22 cellular contexts compared by ENCODE assay signal in the genomic region with DNA sequence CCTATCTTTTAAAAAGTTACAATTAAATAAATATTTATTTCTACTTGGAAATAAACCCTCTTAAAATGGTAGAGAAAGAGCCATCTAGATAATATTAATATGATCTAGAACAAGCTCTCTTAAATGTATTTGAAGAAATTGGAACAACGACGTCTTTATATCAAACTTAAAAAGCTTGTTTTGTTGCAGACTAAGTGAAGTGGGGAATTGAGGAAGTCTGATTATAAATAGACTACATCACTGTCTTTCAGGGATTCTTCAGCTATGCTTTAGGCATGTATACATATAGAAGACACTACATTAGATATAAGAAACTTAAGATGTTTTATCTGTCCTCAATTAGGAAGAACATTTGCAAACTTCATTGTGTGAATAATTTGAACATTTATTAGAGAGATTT. TPM values are rescaled to one million over a fixed set of nuclear protein-coding genes. Genes with fewer than 3 reads are reported as not detected.
A peak's percentile ranks its signal among the peaks of the same experiment; 100 is the strongest.
DNase-seq lines count a peak whose midpoint lies in the region; ATAC-seq and TF ChIP-seq lines count a peak whose summit lies in the region.
"Had no signal": no experiment of that assay in that cellular context is flagged by ENCODE, and none has a peak within 500 bp of the region (broad histone marks: within the 10 kb centered on the region; RNA-seq: fewer than 3 reads in every experiment).

No MANE protein-coding gene starts in this region.

- H3K18ac ChIP-seq in neuronal stem cell (ENCODE audit: low read length): no peak overlapping the region

- no peak overlapping the region for H4K91ac ChIP-seq in neuronal stem cell (ENCODE audit: low read depth, low read length, poor library complexity)

- no peaks in the 10 kb centered on the region for H3K9me3 ChIP-seq in left ventricle myocardium inferior (replicated peaks)
- H3K9me3 ChIP-seq in heart right ventricle: no peaks in the 10 kb centered on the region
- no peaks in the 10 kb centered on the region for H3K9me3 ChIP-seq in gastroesophageal sphincter
- H3K9me3 ChIP-seq in neuronal stem cell (replicated peaks in 1 of 2; ENCODE audit: control insufficient read depth in 2 of 2, insufficient read depth in 1 of 2, low read depth in 1 of 2, low read length in 2 of 2): peaks cover 0 to 3% of the 10 kb centered on the region in 2 donors
- H3K9me3 ChIP-seq in Peyer's patch: no peaks in the 10 kb centered on the region
- H3K9me3 ChIP-seq: ovary, right atrium auricular region, tibial artery had no signal

- no peak overlapping the region for H2BK12ac ChIP-seq in neuronal stem cell (ENCODE audit: low read length)

- no peaks in the 10 kb centered on the region for H3K36me3 ChIP-seq in left ventricle myocardium inferior
- no peaks in the 10 kb centered on the region for H3K36me3 ChIP-seq in heart right ventricle
- H3K36me3 ChIP-seq in gastroesophageal sphincter: no peaks in the 10 kb centered on the region
- no peaks in the 10 kb centered on the region for H3K36me3 ChIP-seq in neuronal stem cell (replicated peaks in 1 of 2; ENCODE audit: control insufficient read depth in 2 of 2, insufficient read depth in 2 of 2, low read length in 2 of 2)
- no peaks in the 10 kb centered on the region for H3K36me3 ChIP-seq in Peyer's patch
- H3K36me3 ChIP-seq: ovary, right atrium auricular region, tibial artery, WERI-Rb-1 had no signal

- 40 to 46% methylated on average over 2 of the region's 2 CpGs for WGBS in heart right ventricle, 2 donors
- WGBS in gastroesophageal sphincter (ENCODE audit: low coverage in 1 of 2), 2 donors: 9 to 23% methylated on average over 2 of the region's 2 CpGs
- WGBS in neuronal stem cell (ENCODE audit: extremely low coverage in 2 of 2, insufficient read length in 2 of 2, insufficient replicate concordance in 1 of 2), 2 donors: no CpG with 5 or more reads among the region's 2 CpGs

- H2AK5ac ChIP-seq in neuronal stem cell (ENCODE audit: low read depth, low read length): no peak overlapping the region

- H4K8ac ChIP-seq in neuronal stem cell (ENCODE audit: low read depth, low read length): no peak overlapping the region

- no peak overlapping the region for H2AFZ ChIP-seq in neuronal stem cell (ENCODE audit: low read length)

- in situ Hi-C loops in SK-MEL-5 (cut with HindIII; ENCODE audit: low pct_unique_long_range_greater_than_20kb, low sequenced_read_pairs): no loop called here

- no peak overlapping the region for H3K23ac ChIP-seq in neuronal stem cell (ENCODE audit: low read depth, low read length, poor library complexity)

- ATAC-seq in heart right ventricle: no peak
- no peak for ATAC-seq in gastroesophageal sphincter

- no peak for TF ChIP-seq EP300 in gastroesophageal sphincter (IDR thresholded peaks at IDR 0.05)

- H3K9ac ChIP-seq in neuronal stem cell (ENCODE audit: low read depth, low read length, poor library complexity): no peak overlapping the region

- no peaks in the 10 kb centered on the region for H3K27me3 ChIP-seq in left ventricle myocardium inferior (ENCODE audit: low read depth)
- H3K27me3 ChIP-seq in heart right ventricle: no peaks in the 10 kb centered on the region
- H3K27me3 ChIP-seq in gastroesophageal sphincter: no peaks in the 10 kb centered on the region
- no peaks in the 10 kb centered on the region for H3K27me3 ChIP-seq in neuronal stem cell (ENCODE audit: control insufficient read depth in 3 of 3, insufficient read depth in 3 of 3, low read depth in 1 of 3, low read length in 3 of 3)
- no peaks in the 10 kb centered on the region for H3K27me3 ChIP-seq in Peyer's patch
- H3K27me3 ChIP-seq: ovary, right atrium auricular region, tibial artery had no signal

- no peak overlapping the region for H3K4ac ChIP-seq in neuronal stem cell (ENCODE audit: low read length)

- H3K79me1 ChIP-seq in neuronal stem cell (ENCODE audit: low read depth, low read length): no peaks in the 10 kb centered on the region

- no peak overlapping the region for H2BK120ac ChIP-seq in neuronal stem cell (ENCODE audit: low read depth, low read length)

- TF ChIP-seq POLR2A in gastroesophageal sphincter (IDR thresholded peaks at IDR 0.05) (no peak), Peyer's patch (IDR thresholded peaks at IDR 0.05) (no peak)

- H2BK15ac ChIP-seq in neuronal stem cell (ENCODE audit: low read length): no peak overlapping the region

- H3K27ac ChIP-seq in left ventricle myocardium inferior (replicated peaks) (no peak overlapping the region), heart right ventricle (no peak overlapping the region), gastroesophageal sphincter (peak overlapping the region in 3 of 4 donors; percentile 63 to 65 (median 65)), neuronal stem cell (replicated peaks; ENCODE audit: low read length) (no peak overlapping the region), Peyer's patch (no peak overlapping the region)
- H3K27ac ChIP-seq: ovary, right atrium auricular region, tibial artery, WERI-Rb-1 had no signal

- TF ChIP-seq CTCF in left ventricle myocardium inferior (IDR thresholded peaks at IDR 0.05; ENCODE audit: borderline replicate concordance) (no peak), heart right ventricle (IDR thresholded peaks at IDR 0.05) (no peak), gastroesophageal sphincter (IDR thresholded peaks at IDR 0.05) (no peak), Peyer's patch (IDR thresholded peaks at IDR 0.05) (no peak)

- DNase-seq in left ventricle myocardium inferior (no peak), heart right ventricle (no peak), SK-MEL-5 (ENCODE audit: low read depth, low spot score) (peak; percentile 77), neuronal stem cell (ENCODE audit: low spot score) (no peak), RKO (ENCODE audit: low spot score) (no peak), NCI-H1048 (lab: John Stamatoyannopoulos, UW) (no peak), Peyer's patch (no peak)
- DNase-seq: ACHN; activated CD4-positive, alpha-beta T cell treated with anti-CD3 and anti-CD28 coated beads, Interleukin-2, amount 10 ng/mL, durations not matched to agents 7 days and 5 days; aorta; C1 segment of cervical spinal cord; mammary epithelial cell; NCI-H2107; NCI-H524; ovary; SHP77 treated with DMSO at 0.1 percent for 48 hours; T-helper 2 cell; tibial artery; WERI-Rb-1 had no signal

- intact Hi-C loops in left ventricle myocardium inferior (cut with micrococcal nuclease) (no loop called here), heart right ventricle (cut with DNase I) (no loop called here)

- H3K4me1 ChIP-seq in left ventricle myocardium inferior (no peaks in the 10 kb centered on the region), heart right ventricle (no peaks in the 10 kb centered on the region), gastroesophageal sphincter (peaks cover 0 to 6% (median 2%) of the 10 kb centered on the region in 3 donors), neuronal stem cell (ENCODE audit: control insufficient read depth in 2 of 2, insufficient read depth in 1 of 2, low read depth in 1 of 2, low read length in 2 of 2) (peaks cover 2 to 3% of the 10 kb centered on the region in 2 donors), Peyer's patch (no peaks in the 10 kb centered on the region)
- H3K4me1 ChIP-seq: right atrium auricular region, tibial artery had no signal

- H3K14ac ChIP-seq in neuronal stem cell (ENCODE audit: low read length): no peak overlapping the region

- no peak overlapping the region for H3K4me2 ChIP-seq in neuronal stem cell (ENCODE audit: insufficient read depth, low read length, poor library complexity, severe bottlenecking)

- H3K4me3 ChIP-seq in left ventricle myocardium inferior (peak overlapping the region; percentile 51), heart right ventricle (peak overlapping the region in 1 of 10 donors; percentile 3), gastroesophageal sphincter (peak overlapping the region; percentile 46 to 90), neuronal stem cell (ENCODE audit: low read length in 2 of 2) (peak overlapping the region in 1 of 2 donors; percentile 65), Peyer's patch (peak overlapping the region in 1 of 4 donors; percentile 1)
- H3K4me3 ChIP-seq: ovary, tibial artery had no signal

- no peak overlapping the region for H2BK5ac ChIP-seq in neuronal stem cell (ENCODE audit: low read length)

RNA-seq across cellular contexts. Expression of a gene that starts 1.8 kb away (rescaled TPM):
- total RNA-seq in left ventricle myocardium inferior (2.3 TPM), heart right ventricle (1 to 10 TPM in 7 of 10 donors, under 1 TPM in 3; 0.62 to 8.4 (median 1.7) TPM), gastroesophageal sphincter (10 to 100 TPM; 31.8 to 96.2 (median 49.3) TPM), Peyer's patch (1 to 10 TPM in 3 of 4 donors, under 1 TPM in 1; 0.67 to 5.0 (median 3.4) TPM)
- 1 to 10 TPM; 1.8 to 2.0 TPM for polyA plus RNA-seq in heart right ventricle
- 68.8 and 78.1 TPM in 2 replicates for total RNA-seq in SK-MEL-5 (2014; rRNA removed; shearing (Covaris generic))
- polyA plus RNA-seq in SK-MEL-5 (2015; cell fraction: cytosol; rRNA removed): 41.9 and 55.4 TPM in 2 replicates
- polyA plus RNA-seq in SK-MEL-5 (2015; cell fraction: nucleus; rRNA removed): 20.9 and 27.5 TPM in 2 replicates
- polyA plus RNA-seq in neuronal stem cell (2013, experiment 1 of 2): 11.1 TPM
- 11.9 TPM for polyA plus RNA-seq in neuronal stem cell (2013, experiment 2 of 2)
- total RNA-seq: activated CD4-positive, alpha-beta T cell treated with anti-CD3 and anti-CD28 coated beads, Interleukin-2, amount 10 ng/mL, durations not matched to agents 7 days and 5 days; activated T-helper 1 cell treated with anti-CD3 and anti-CD28 coated beads, Interleukin-12 subunit alpha, Interleukin-12 subunit beta, Interleukin-2, Interleukin-4 antibody, amounts not matched to agents 30 ng/mL and 10 ng/mL and 1 ng/mL, durations not matched to agents 14 hours and 24 hours and 36 hours; mammary epithelial cell had no signal
- polyA plus RNA-seq: mammary epithelial cell had no signal

Comparison
In these comparisons a context has a peak if more than half of its experiments do, and no peak if none do; other contexts are left out.
1. H3K27ac ChIP-seq: peak in gastroesophageal sphincter (3 of 4); none in left ventricle myocardium inferior (single experiment), heart right ventricle (0 of 10), neuronal stem cell (single experiment) and Peyer's patch (0 of 4).